ENCODE assay signal across 12 cellular contexts in genomic region chr1:23913212-23913880, GRCh38. TPM values are rescaled to one million over a fixed set of nuclear protein-coding genes. Genes with fewer than 3 reads are reported as not detected.
A peak's percentile ranks its signal among the peaks of the same experiment; 100 is the strongest.
DNase-seq lines count a peak whose midpoint lies in the region; ATAC-seq and TF ChIP-seq lines count a peak whose summit lies in the region.
"Had no signal": no experiment of that assay in that cellular context is flagged by ENCODE, and none has a peak within 500 bp of the region (broad histone marks: within the 10 kb centered on the region; RNA-seq: fewer than 3 reads in every experiment).

CNR2 (minus strand) TSS chr1:23913362; CDS start chr1:23875617, 37,745 bp downstream.

- H3K4me3 Mint-ChIP-seq in CD4-positive, CD25-positive, alpha-beta regulatory T cell = peak within 1 kb of the TSS in 3 of 4 donors; percentile 11 to 63 (median 57)
- no peak within 1 kb of the TSS for H3K4me3 Mint-ChIP-seq in dendritic cell treated with granulocyte-macrophage colony-stimulating factor and Interleukin-4, amounts not matched to agents 40 ng/mL and 50 ng/mL, for 4 days
- H3K4me3 Mint-ChIP-seq: activated T-helper 1 cell treated with anti-CD3 and anti-CD28 coated beads, Interleukin-12 subunit alpha, Interleukin-12 subunit beta, Interleukin-2, Interleukin-4 antibody, amounts not matched to agents 30 ng/mL and 10 ng/mL and 1 ng/mL, durations not matched to agents 14 hours and 24 hours and 36 hours; CD4-positive, alpha-beta T cell had no signal

- peak within 1 kb of the TSS; percentile 46 to 79 (median 69) for H3K27ac Mint-ChIP-seq in CD4-positive, CD25-positive, alpha-beta regulatory T cell
- peak within 1 kb of the TSS; percentile 48 for H3K27ac Mint-ChIP-seq in dendritic cell treated with granulocyte-macrophage colony-stimulating factor and Interleukin-4, amounts not matched to agents 40 ng/mL and 50 ng/mL, for 4 days
- H3K27ac Mint-ChIP-seq: activated T-helper 1 cell treated with anti-CD3 and anti-CD28 coated beads, Interleukin-12 subunit alpha, Interleukin-12 subunit beta, Interleukin-2, Interleukin-4 antibody, amounts not matched to agents 30 ng/mL and 10 ng/mL and 1 ng/mL, durations not matched to agents 14 hours and 24 hours and 36 hours; CD4-positive, alpha-beta T cell had no signal

- H2AFZ ChIP-seq in OCI-LY1 (ENCODE audit: low read length) = no peak within 1 kb of the TSS

- no peaks in the 10 kb centered on the region for H3K9me2 ChIP-seq in OCI-LY1 (ENCODE audit: low read depth, low read length)

- H3K4me2 ChIP-seq in OCI-LY1 (ENCODE audit: low read length) = peak within 1 kb of the TSS; percentile 78

- H3F3A ChIP-seq in OCI-LY1 (ENCODE audit: insufficient read depth, low read length) = peaks cover 8% of the 10 kb centered on the region; the same call in 1 of the 2 replicates

- intact Hi-C loops in dendritic cell treated with granulocyte-macrophage colony-stimulating factor and Interleukin-4, amounts not matched to agents 40 ng/mL and 50 ng/mL, for 4 days (cut with micrococcal nuclease) = no loop called here

- H3K9ac ChIP-seq in OCI-LY1 (ENCODE audit: low read length) = peak within 1 kb of the TSS; percentile 72

- H3K79me2 ChIP-seq in OCI-LY1 (ENCODE audit: insufficient read depth, low read length) = no peaks in the 10 kb centered on the region

- peaks cover 5% of the 10 kb centered on the region for H3K27me3 Mint-ChIP-seq in CD4-positive, CD25-positive, alpha-beta regulatory T cell
- no peaks in the 10 kb centered on the region for H3K27me3 Mint-ChIP-seq in dendritic cell treated with granulocyte-macrophage colony-stimulating factor and Interleukin-4, amounts not matched to agents 40 ng/mL and 50 ng/mL, for 4 days

- no peaks in the 10 kb centered on the region for H3K27me3 ChIP-seq in CD4-positive, CD25-positive, alpha-beta regulatory T cell (ENCODE audit: control insufficient read depth, insufficient read depth, low read length)
- H3K27me3 ChIP-seq in OCI-LY1 (ENCODE audit: insufficient read depth, low read length) = no peaks in the 10 kb centered on the region

- H4K20me1 ChIP-seq in OCI-LY1 (ENCODE audit: insufficient read depth, low read length) = no peaks in the 10 kb centered on the region

- no peaks in the 10 kb centered on the region for H3K36me3 ChIP-seq in CD4-positive, CD25-positive, alpha-beta regulatory T cell (ENCODE audit: control insufficient read depth, insufficient read depth, low read length)
- H3K36me3 ChIP-seq in OCI-LY1 (ENCODE audit: insufficient read depth, low read length) = no peaks in the 10 kb centered on the region

- DNase-seq in CD4-positive, CD25-positive, alpha-beta regulatory T cell = peak in 1 of 3 donors; percentile 71
- DNase-seq in mucosa of gallbladder (ENCODE audit: low spot score) = no peak
- no peak for DNase-seq in central memory CD4-positive, alpha-beta T cell
- DNase-seq in stimulated activated naive CD4-positive, alpha-beta T cell treated with Interleukin-2 at 50 U/mL for 16 hours (lab: John Stamatoyannopoulos, UW) = no peak
- DNase-seq: NCI-H226 had no signal

- no peak within 1 kb of the TSS for H3K27ac ChIP-seq in CD4-positive, CD25-positive, alpha-beta regulatory T cell (ENCODE audit: insufficient read depth, low read length, poor library complexity, severe bottlenecking)
- H3K27ac ChIP-seq in OCI-LY1 (ENCODE audit: low read depth, low read length, poor library complexity, severe bottlenecking) = peak within 1 kb of the TSS; percentile 98

- H3K36me3 Mint-ChIP-seq in CD4-positive, CD25-positive, alpha-beta regulatory T cell = no peaks in the 10 kb centered on the region
- no peaks in the 10 kb centered on the region for H3K36me3 Mint-ChIP-seq in dendritic cell treated with granulocyte-macrophage colony-stimulating factor and Interleukin-4, amounts not matched to agents 40 ng/mL and 50 ng/mL, for 4 days (ENCODE audit: low read depth)

- H3K9me3 ChIP-seq in CD4-positive, CD25-positive, alpha-beta regulatory T cell (ENCODE audit: control insufficient read depth in 2 of 2, low read length in 2 of 2) = no peaks in the 10 kb centered on the region
- H3K9me3 ChIP-seq in OCI-LY1 (ENCODE audit: low read length) = no peaks in the 10 kb centered on the region

- peaks cover 24% of the 10 kb centered on the region for H3K4me1 ChIP-seq in CD4-positive, CD25-positive, alpha-beta regulatory T cell (ENCODE audit: control insufficient read depth, insufficient read depth, low read length, poor library complexity, severe bottlenecking)
- H3K4me1 ChIP-seq in OCI-LY1 (ENCODE audit: insufficient read depth, low read length, severe bottlenecking) = peaks cover 78% of the 10 kb centered on the region

- no peak within 1 kb of the TSS for H3K4me3 ChIP-seq in CD4-positive, CD25-positive, alpha-beta regulatory T cell (ENCODE audit: low read depth, low read length)
- peak within 1 kb of the TSS; percentile 64 for H3K4me3 ChIP-seq in OCI-LY1 (ENCODE audit: low read depth, low read length, poor library complexity, severe bottlenecking)

- H3K9me3 Mint-ChIP-seq in CD4-positive, CD25-positive, alpha-beta regulatory T cell = no peaks in the 10 kb centered on the region
- H3K9me3 Mint-ChIP-seq in dendritic cell treated with granulocyte-macrophage colony-stimulating factor and Interleukin-4, amounts not matched to agents 40 ng/mL and 50 ng/mL, for 4 days = no peaks in the 10 kb centered on the region
- H3K9me3 Mint-ChIP-seq: activated T-helper 1 cell treated with anti-CD3 and anti-CD28 coated beads, Interleukin-12 subunit alpha, Interleukin-12 subunit beta, Interleukin-2, Interleukin-4 antibody, amounts not matched to agents 30 ng/mL and 10 ng/mL and 1 ng/mL, durations not matched to agents 14 hours and 24 hours and 36 hours; CD4-positive, alpha-beta T cell had no signal

- peaks cover 0 to 56% (median 23%) of the 10 kb centered on the region in 4 donors for H3K4me1 Mint-ChIP-seq in CD4-positive, CD25-positive, alpha-beta regulatory T cell
- peaks cover 81% of the 10 kb centered on the region for H3K4me1 Mint-ChIP-seq in dendritic cell treated with granulocyte-macrophage colony-stimulating factor and Interleukin-4, amounts not matched to agents 40 ng/mL and 50 ng/mL, for 4 days (ENCODE audit: low read depth)

- peak; percentile 87 for TF ChIP-seq POLR2A in GM18505 (IDR thresholded peaks at IDR 0.05; ENCODE audit: borderline replicate concordance, extremely low read depth, insufficient read depth, insufficient read length)

- ATAC-seq in CD4-positive, CD25-positive, alpha-beta regulatory T cell (ENCODE audit: low read depth in 2 of 2) = peak in 1 of 2 donors; percentile 57
- ATAC-seq in GM18505 (IDR thresholded peaks at IDR 0.05; ENCODE audit: unreplicated experiment) = no peak
- ATAC-seq in GM18861 (IDR thresholded peaks at IDR 0.05; ENCODE audit: unreplicated experiment) = no peak

- TF ChIP-seq CTCF in OCI-LY1 (IDR thresholded peaks at IDR 0.05; ENCODE audit: low read length) = no peak

RNA-seq across cellular contexts. Expression of gene CNR2, which starts in this region (rescaled TPM):
- total RNA-seq in CD4-positive, CD25-positive, alpha-beta regulatory T cell = 0.15 TPM
- polyA plus RNA-seq in CD4-positive, CD25-positive, alpha-beta regulatory T cell = under 1 TPM in 2 of 4 donors, not detected in 2; 0.03 to 0.05 TPM
- 0.03 TPM for total RNA-seq in mucosa of gallbladder
- total RNA-seq: activated T-helper 1 cell treated with anti-CD3 and anti-CD28 coated beads, Interleukin-12 subunit alpha, Interleukin-12 subunit beta, Interleukin-2, Interleukin-4 antibody, amounts not matched to agents 30 ng/mL and 10 ng/mL and 1 ng/mL, durations not matched to agents 14 hours and 24 hours and 36 hours; kidney epithelial cell had no signal
